Comparison of ENCODE assay signal across 22 cellular contexts in genomic region chr5:19229210-19229835, GRCh38.
"Had no signal": no experiment of that assay in that cellular context is flagged by ENCODE, and none has a peak within 500 bp of the region (broad histone marks: within the 10 kb centered on the region; RNA-seq: fewer than 3 reads in every experiment).

No MANE protein-coding gene starts in this region.

- FAIRE-seq: frontal cortex had no signal

- DNase-seq: cortex of kidney; dorsolateral prefrontal cortex; effector CD4-positive, alpha-beta T cell; hypothalamus; immature natural killer cell; islet precursor cell; left ventricle myocardium superior; lower lobe of right lung; naive thymus-derived CD8-positive, alpha-beta T cell; nephron progenitor cell; nucleus accumbens; ovary; posterior cingulate gyrus; psoas muscle; right cardiac atrium; spleen; stimulated activated CD4-positive, alpha-beta T cell treated with anti-CD3 and anti-CD28 coated beads, Interleukin-4, amount 100 ng/mL, for 4 hours; stimulated activated naive CD8-positive, alpha-beta T cell treated with anti-CD3 and anti-CD28 coated beads, Interleukin-15, Interleukin-2, amounts not matched to agents 100 U/mL and 50 U/mL, for 24 hours; substantia nigra; testis; tibial artery had no signal
